ENCODE assay signal across 10 cellular contexts in the genomic region with DNA sequence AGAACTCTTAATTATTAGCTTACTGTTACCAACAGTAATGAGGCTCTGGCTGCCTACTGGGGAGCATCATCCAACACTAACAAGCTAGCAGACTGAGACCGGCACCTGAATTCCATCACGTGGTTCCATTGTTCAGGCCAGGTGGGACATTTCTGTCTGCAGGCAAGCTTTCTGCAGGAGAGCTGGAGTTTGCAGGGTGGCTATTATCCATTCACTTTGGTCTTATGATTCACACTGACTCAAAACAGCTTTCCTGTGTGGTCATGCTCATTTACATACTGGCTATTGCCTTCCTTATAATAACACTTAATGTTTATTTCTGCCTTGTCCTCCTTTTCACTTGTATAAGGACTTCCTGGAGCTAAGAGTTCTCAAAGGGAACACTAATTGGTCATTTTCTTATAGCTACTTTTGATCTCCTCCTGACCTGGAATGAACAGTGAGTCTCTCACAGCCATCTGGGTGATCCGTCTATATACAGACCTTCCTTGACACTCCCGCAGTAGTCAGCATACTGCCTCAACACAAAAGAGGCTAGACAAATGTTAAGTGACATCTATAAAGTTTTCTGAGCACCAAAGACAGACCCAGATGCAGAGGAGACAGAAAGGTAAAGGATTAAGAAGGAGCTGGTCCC.
DNase-seq lines count a peak whose midpoint lies in the region; ATAC-seq and TF ChIP-seq lines count a peak whose summit lies in the region.
"Had no signal": no experiment of that assay in that cellular context is flagged by ENCODE, and none has a peak within 500 bp of the region (broad histone marks: within the 10 kb centered on the region; RNA-seq: fewer than 3 reads in every experiment).

No MANE protein-coding gene starts in this region.

- H3K9me3 ChIP-seq in upper lobe of left lung (no peaks in the 10 kb centered on the region), SK-N-SH (no peaks in the 10 kb centered on the region)

- no peak overlapping the region for H3K4me2 ChIP-seq in SK-N-SH

- H3K27me3 ChIP-seq in upper lobe of left lung (no peaks in the 10 kb centered on the region), SK-N-SH (ENCODE audit: insufficient read depth) (no peaks in the 10 kb centered on the region)

- no peaks in the 10 kb centered on the region for H3K36me3 Mint-ChIP-seq in activated T-helper 17 cell treated with anti-CD3 and anti-CD28 coated beads, Interleukin-2, amount 50 U/mL, for 72 hours (ENCODE audit: low read depth)
- H3K36me3 Mint-ChIP-seq: CD4-positive, alpha-beta memory T cell had no signal

- no peak overlapping the region for H3K27ac Mint-ChIP-seq in activated T-helper 17 cell treated with anti-CD3 and anti-CD28 coated beads, Interleukin-2, amount 50 U/mL, for 72 hours
- H3K27ac Mint-ChIP-seq: CD4-positive, alpha-beta memory T cell had no signal

- no peaks in the 10 kb centered on the region for H3K79me2 ChIP-seq in SK-N-SH (ENCODE audit: insufficient read depth)

- H3K4me3 ChIP-seq in upper lobe of left lung (no peak overlapping the region), SK-N-SH (ENCODE audit: low read depth in 2 of 2, low read length in 1 of 2) (no peak overlapping the region)

- peaks cover 3% of the 10 kb centered on the region for H3K9me3 Mint-ChIP-seq in activated T-helper 17 cell treated with anti-CD3 and anti-CD28 coated beads, Interleukin-2, amount 50 U/mL, for 72 hours

- no peaks in the 10 kb centered on the region for H3F3A ChIP-seq in SK-N-SH (replicated peaks; ENCODE audit: insufficient read depth)

- no peaks in the 10 kb centered on the region for H3K9me2 ChIP-seq in SK-N-SH

- no peaks in the 10 kb centered on the region for H3K36me3 ChIP-seq in upper lobe of left lung
- no peaks in the 10 kb centered on the region for H3K36me3 ChIP-seq in SK-N-SH (replicated peaks in 1 of 2; ENCODE audit: control insufficient read depth in 1 of 2, insufficient read depth in 2 of 2, low read length in 1 of 2)

- ATAC-seq in GM19351 (IDR thresholded peaks at IDR 0.05; ENCODE audit: unreplicated experiment) (peak; percentile 90), HG03060 (IDR thresholded peaks at IDR 0.05; ENCODE audit: low read depth, unreplicated experiment) (peak; percentile 91), sciatic nerve (no peak), upper lobe of left lung (ENCODE audit: low FRiP score in 2 of 2) (no peak)
- peak; percentile 79 for ATAC-seq in activated T-helper 17 cell treated with anti-CD3 and anti-CD28 coated beads, Interleukin-2, amount 50 U/mL, for 72 hours (replicated peaks)
- ATAC-seq: Right ventricle myocardium inferior had no signal

- H2AFZ ChIP-seq in SK-N-SH (ENCODE audit: low read depth) = no peak overlapping the region

- intact Hi-C loops in sciatic nerve (cut with DNase I) = no loop called here

- no peaks in the 10 kb centered on the region for H3K4me1 ChIP-seq in upper lobe of left lung
- H3K4me1 ChIP-seq in SK-N-SH (ENCODE audit: control insufficient read depth in 1 of 2, insufficient read depth in 2 of 2, low read depth in 1 of 2, low read length in 1 of 2) = peaks cover 0 to 2% of the 10 kb centered on the region in 2 experiments; a peak in 1 of 4 replicates

- no peaks in the 10 kb centered on the region for H3K27me3 Mint-ChIP-seq in activated T-helper 17 cell treated with anti-CD3 and anti-CD28 coated beads, Interleukin-2, amount 50 U/mL, for 72 hours
- H3K27me3 Mint-ChIP-seq: CD4-positive, alpha-beta memory T cell had no signal

- POLR2A ChIA-PET in SK-N-SH (lab: Yijun Ruan, JAX) = no interaction called here

- H3K27ac ChIP-seq in upper lobe of left lung = no peak overlapping the region
- no peak overlapping the region for H3K27ac ChIP-seq in SK-N-SH (ENCODE audit: low read depth in 2 of 2, low read length in 1 of 2)

- TF ChIP-seq CTCF in upper lobe of left lung (IDR thresholded peaks at IDR 0.05) (no peak), SK-N-SH (IDR thresholded peaks at IDR 0.05) (no peak)

- WGBS in upper lobe of left lung, 2 donors = 62 to 71% methylated on average over 4 of the region's 4 CpGs
- 79% methylated on average over 4 of the region's 4 CpGs for WGBS in SK-N-SH (ENCODE audit: low lambda C conversion rate)

- H3K4me3 Mint-ChIP-seq in activated T-helper 17 cell treated with anti-CD3 and anti-CD28 coated beads, Interleukin-2, amount 50 U/mL, for 72 hours = no peak overlapping the region
- H3K4me3 Mint-ChIP-seq: CD4-positive, alpha-beta memory T cell had no signal

- TF ChIP-seq EP300 in upper lobe of left lung (IDR thresholded peaks at IDR 0.05) (no peak), SK-N-SH (IDR thresholded peaks at IDR 0.05; ENCODE audit: borderline replicate concordance in 1 of 2, low read depth in 1 of 2, low read length in 1 of 2) (no peak)

- H3K4me1 Mint-ChIP-seq in activated T-helper 17 cell treated with anti-CD3 and anti-CD28 coated beads, Interleukin-2, amount 50 U/mL, for 72 hours = peaks cover 3% of the 10 kb centered on the region

- TF ChIP-seq RAD21 in SK-N-SH (IDR thresholded peaks at IDR 0.05; ENCODE audit: low read length) = no peak

- TF ChIP-seq POLR2A in upper lobe of left lung (IDR thresholded peaks at IDR 0.05) = no peak

- CTCF ChIA-PET in SK-N-SH (lab: Yijun Ruan, JAX) = no interaction called here

- peak; percentile 27 for DNase-seq in A172 (ENCODE audit: low spot score)
- no peak for DNase-seq in sciatic nerve (ENCODE audit: low spot score)
- no peak for DNase-seq in upper lobe of left lung
- DNase-seq in SK-N-SH = no peak
- no peak for DNase-seq in UCSD-AML1 (lab: John Stamatoyannopoulos, UW; ENCODE audit: unreplicated experiment)
- DNase-seq: CD4-positive, alpha-beta memory T cell had no signal

- H4K20me1 ChIP-seq in SK-N-SH (ENCODE audit: insufficient read depth) = no peaks in the 10 kb centered on the region

- no peak overlapping the region for H3K9ac ChIP-seq in SK-N-SH

TF ChIP-seq in SK-N-SH, 30 proteins besides CTCF, POLR2A, EP300 and RAD21:
- TF ChIP-seq ELF1 (IDR thresholded peaks at IDR 0.05) (no peak), FOXM1 (IDR thresholded peaks at IDR 0.05; ENCODE audit: low read depth) (no peak), TCF12 (IDR thresholded peaks at IDR 0.05) (no peak), USF1 (IDR thresholded peaks at IDR 0.05; ENCODE audit: borderline replicate concordance, low read depth) (no peak), NFIC (IDR thresholded peaks at IDR 0.05; ENCODE audit: borderline replicate concordance) (no peak), SMC3 (IDR thresholded peaks at IDR 0.05; ENCODE audit: low read depth, low read length) (no peak), CHD2 (IDR thresholded peaks at IDR 0.05; ENCODE audit: low read length, partially characterized antibody) (no peak), RCOR1 (IDR thresholded peaks at IDR 0.05; ENCODE audit: low read length) (no peak), GABPA (IDR thresholded peaks at IDR 0.05; ENCODE audit: low read depth) (no peak), TEAD4 (IDR thresholded peaks at IDR 0.05; ENCODE audit: borderline replicate concordance, insufficient read depth) (no peak), TAF1 (IDR thresholded peaks at IDR 0.05; ENCODE audit: borderline replicate concordance, low read depth, low read length) (no peak), GATA2 (CRISPR knock-in tag; IDR thresholded peaks at IDR 0.05) (no peak)
- TF ChIP-seq, protein P1, sequence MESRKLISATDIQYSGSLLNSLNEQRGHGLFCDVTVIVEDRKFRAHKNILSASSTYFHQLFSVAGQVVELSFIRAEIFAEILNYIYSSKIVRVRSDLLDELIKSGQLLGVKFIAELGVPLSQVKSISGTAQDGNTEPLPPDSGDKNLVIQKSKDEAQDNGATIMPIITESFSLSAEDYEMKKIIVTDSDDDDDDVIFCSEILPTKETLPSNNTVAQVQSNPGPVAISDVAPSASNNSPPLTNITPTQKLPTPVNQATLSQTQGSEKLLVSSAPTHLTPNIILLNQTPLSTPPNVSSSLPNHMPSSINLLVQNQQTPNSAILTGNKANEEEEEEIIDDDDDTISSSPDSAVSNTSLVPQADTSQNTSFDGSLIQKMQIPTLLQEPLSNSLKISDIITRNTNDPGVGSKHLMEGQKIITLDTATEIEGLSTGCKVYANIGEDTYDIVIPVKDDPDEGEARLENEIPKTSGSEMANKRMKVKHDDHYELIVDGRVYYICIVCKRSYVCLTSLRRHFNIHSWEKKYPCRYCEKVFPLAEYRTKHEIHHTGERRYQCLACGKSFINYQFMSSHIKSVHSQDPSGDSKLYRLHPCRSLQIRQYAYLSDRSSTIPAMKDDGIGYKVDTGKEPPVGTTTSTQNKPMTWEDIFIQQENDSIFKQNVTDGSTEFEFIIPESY (IDR thresholded peaks at IDR 0.05; ENCODE audit: borderline replicate concordance, low read depth) = no peak
- TF ChIP-seq, protein P2, sequence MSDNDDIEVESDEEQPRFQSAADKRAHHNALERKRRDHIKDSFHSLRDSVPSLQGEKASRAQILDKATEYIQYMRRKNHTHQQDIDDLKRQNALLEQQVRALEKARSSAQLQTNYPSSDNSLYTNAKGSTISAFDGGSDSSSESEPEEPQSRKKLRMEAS (IDR thresholded peaks at IDR 0.05; ENCODE audit: low read depth) = no peak
- TF ChIP-seq, protein P3, sequence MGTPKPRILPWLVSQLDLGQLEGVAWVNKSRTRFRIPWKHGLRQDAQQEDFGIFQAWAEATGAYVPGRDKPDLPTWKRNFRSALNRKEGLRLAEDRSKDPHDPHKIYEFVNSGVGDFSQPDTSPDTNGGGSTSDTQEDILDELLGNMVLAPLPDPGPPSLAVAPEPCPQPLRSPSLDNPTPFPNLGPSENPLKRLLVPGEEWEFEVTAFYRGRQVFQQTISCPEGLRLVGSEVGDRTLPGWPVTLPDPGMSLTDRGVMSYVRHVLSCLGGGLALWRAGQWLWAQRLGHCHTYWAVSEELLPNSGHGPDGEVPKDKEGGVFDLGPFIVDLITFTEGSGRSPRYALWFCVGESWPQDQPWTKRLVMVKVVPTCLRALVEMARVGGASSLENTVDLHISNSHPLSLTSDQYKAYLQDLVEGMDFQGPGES (IDR thresholded peaks at IDR 0.05; ENCODE audit: low read depth, low read length) = no peak

Comparison
In these comparisons a context has a peak if more than half of its experiments do, and no peak if none do; other contexts are left out.
1. ATAC-seq: peak in GM19351 (single experiment), HG03060 (single experiment) and activated T-helper 17 cell treated with anti-CD3 and anti-CD28 coated beads, Interleukin-2, amount 50 U/mL, for 72 hours (single experiment); none in sciatic nerve (single experiment) and upper lobe of left lung (0 of 2).